19 cellular contexts compared by ENCODE assay signal in genomic region chr1:52427152-52427551, GRCh38. TPM values are rescaled to one million over a fixed set of nuclear protein-coding genes. Genes with fewer than 3 reads are reported as not detected.
DNase-seq lines count a peak whose midpoint lies in the region; ATAC-seq and TF ChIP-seq lines count a peak whose summit lies in the region.
"Had no signal": no experiment of that assay in that cellular context is flagged by ENCODE, and none has a peak within 500 bp of the region (broad histone marks: within the 10 kb centered on the region; RNA-seq: fewer than 3 reads in every experiment).

No MANE protein-coding gene starts in this region.

- peak overlapping the region; percentile 38 for H3K27ac ChIP-seq in DND-41 (ENCODE audit: low read length)
- H3K27ac ChIP-seq in osteoblast (ENCODE audit: low read depth, low read length), result no peak overlapping the region
- H3K27ac ChIP-seq: A549, C4-2B had no signal

- peaks cover 9% of the 10 kb centered on the region for H3K79me2 ChIP-seq in DND-41 (ENCODE audit: insufficient read depth, low read length)
- H3K79me2 ChIP-seq in osteoblast (ENCODE audit: insufficient read depth, low read length), result no peaks in the 10 kb centered on the region

- no peaks in the 10 kb centered on the region for H3K27me3 Mint-ChIP-seq in activated T-cell treated with anti-CD3 and anti-CD28 coated beads, Interleukin-2, amount 50 U/mL, for 72 hours (ENCODE audit: low read depth)
- H3K27me3 Mint-ChIP-seq in activated naive CD8-positive, alpha-beta T cell treated with anti-CD3 and anti-CD28 coated beads for 36 hours, result no peaks in the 10 kb centered on the region

- H3K27me3 ChIP-seq in DND-41 (ENCODE audit: insufficient read depth, low read length, poor library complexity), result no peaks in the 10 kb centered on the region
- no peaks in the 10 kb centered on the region for H3K27me3 ChIP-seq in osteoblast (ENCODE audit: insufficient read depth, low read length)

- no peaks in the 10 kb centered on the region for H4K20me1 ChIP-seq in DND-41 (ENCODE audit: insufficient read depth, low read length)
- H4K20me1 ChIP-seq in osteoblast (ENCODE audit: insufficient read depth, low read length), result no peaks in the 10 kb centered on the region

- no peak for DNase-seq in activated T-cell treated with anti-CD3 and anti-CD28 coated beads, Interleukin-2, amount 50 U/mL, for 72 hours
- DNase-seq in activated T-cell treated with anti-CD3 and anti-CD28 coated beads for 4 hours (no peak), DND-41 (no peak), osteoblast (ENCODE audit: insufficient read length, low spot score, missing footprints) (peak; percentile 19), cerebellar cortex (ENCODE audit: low spot score) (no peak), NCI-H2107 (lab: John Stamatoyannopoulos, UW) (no peak), HEK293T (ENCODE audit: extremely low spot score) (no peak)
- no peak for DNase-seq in activated naive CD8-positive, alpha-beta T cell treated with anti-CD3 and anti-CD28 coated beads for 36 hours
- DNase-seq: Calu3, Karpas-422, NCI-H1105 treated with DMSO at 0.1 percent for 48 hours, NCI-H187 treated with DMSO at 0.1 percent for 48 hours, NCI-H2171, NCI-H446 treated with DMSO at 0.1 percent for 48 hours, NCI-H774 had no signal

- H3K4me3 ChIP-seq in DND-41 (ENCODE audit: low read depth in 1 of 2, low read length in 2 of 2) (no peak overlapping the region), osteoblast (ENCODE audit: insufficient read depth, low read length) (no peak overlapping the region)
- H3K4me3 ChIP-seq: A549 had no signal

- TF ChIP-seq CTCF in DND-41 (IDR thresholded peaks at IDR 0.05; ENCODE audit: borderline replicate concordance, extremely low read depth, low read length, poor library complexity, severe bottlenecking) (no peak), osteoblast (IDR thresholded peaks at IDR 0.05; ENCODE audit: extremely low read depth, low read depth, low read length) (no peak)

- H3K4me3 Mint-ChIP-seq in activated T-cell treated with anti-CD3 and anti-CD28 coated beads, Interleukin-2, amount 50 U/mL, for 72 hours, result no peak overlapping the region
- no peak overlapping the region for H3K4me3 Mint-ChIP-seq in activated naive CD8-positive, alpha-beta T cell treated with anti-CD3 and anti-CD28 coated beads for 36 hours

- H2AFZ ChIP-seq in DND-41 (ENCODE audit: low read depth, low read length) (no peak overlapping the region), osteoblast (ENCODE audit: low read length) (no peak overlapping the region)

- peaks cover 8 to 24% of the 10 kb centered on the region in 2 donors for H3K36me3 Mint-ChIP-seq in activated T-cell treated with anti-CD3 and anti-CD28 coated beads, Interleukin-2, amount 50 U/mL, for 72 hours (ENCODE audit: insufficient read depth in 2 of 2)
- H3K36me3 Mint-ChIP-seq in activated naive CD8-positive, alpha-beta T cell treated with anti-CD3 and anti-CD28 coated beads for 36 hours, result peaks cover 42% of the 10 kb centered on the region

- CTCF ChIA-PET in HEK293T (lab: Yijun Ruan, JAX), result no interaction called here

- H3K9me3 Mint-ChIP-seq in activated T-cell treated with anti-CD3 and anti-CD28 coated beads, Interleukin-2, amount 50 U/mL, for 72 hours, result no peaks in the 10 kb centered on the region
- H3K9me3 Mint-ChIP-seq in activated naive CD8-positive, alpha-beta T cell treated with anti-CD3 and anti-CD28 coated beads for 36 hours, result no peaks in the 10 kb centered on the region

- peaks cover 46% of the 10 kb centered on the region for H3K4me1 ChIP-seq in DND-41 (ENCODE audit: insufficient read depth, low read length)
- peaks cover 28% of the 10 kb centered on the region for H3K4me1 ChIP-seq in osteoblast (ENCODE audit: insufficient read depth, low read length)
- H3K4me1 ChIP-seq: A549 had no signal

- H3K4me2 ChIP-seq in DND-41 (ENCODE audit: insufficient read depth, low read length) (no peak overlapping the region), osteoblast (ENCODE audit: insufficient read depth, low read length) (no peak overlapping the region)
- H3K4me2 ChIP-seq: A549 had no signal

- POLR2A ChIA-PET in HEK293T (lab: Yijun Ruan, JAX), result no interaction called here

- no peak for ATAC-seq in activated T-cell treated with anti-CD3 and anti-CD28 coated beads, Interleukin-2, amount 50 U/mL, for 72 hours (replicated peaks in 1 of 2)
- no peak for ATAC-seq in DND-41 (ENCODE audit: insufficient read depth, low read depth)
- ATAC-seq: A549, Panc1, Right ventricle myocardium inferior had no signal

- H3K9ac ChIP-seq in DND-41 (ENCODE audit: low read depth, low read length), result no peak overlapping the region

- peak overlapping the region; percentile 47 for H3K27ac Mint-ChIP-seq in activated T-cell treated with anti-CD3 and anti-CD28 coated beads, Interleukin-2, amount 50 U/mL, for 72 hours
- peak overlapping the region; percentile 4 for H3K27ac Mint-ChIP-seq in activated naive CD8-positive, alpha-beta T cell treated with anti-CD3 and anti-CD28 coated beads for 36 hours

- H3K36me3 ChIP-seq in DND-41 (ENCODE audit: insufficient read depth, low read length) (peaks cover 48% of the 10 kb centered on the region), osteoblast (ENCODE audit: insufficient read depth, low read length) (peaks cover 12% of the 10 kb centered on the region)

- H3K9me3 ChIP-seq in DND-41 (ENCODE audit: insufficient read depth, low read length, severe bottlenecking) (no peaks in the 10 kb centered on the region), osteoblast (ENCODE audit: low read depth, low read length) (no peaks in the 10 kb centered on the region)
- H3K9me3 ChIP-seq: A549 had no signal

- peaks cover 34% of the 10 kb centered on the region for H3K4me1 Mint-ChIP-seq in activated T-cell treated with anti-CD3 and anti-CD28 coated beads, Interleukin-2, amount 50 U/mL, for 72 hours (ENCODE audit: low read depth)
- H3K4me1 Mint-ChIP-seq in activated naive CD8-positive, alpha-beta T cell treated with anti-CD3 and anti-CD28 coated beads for 36 hours, result peaks cover 35% of the 10 kb centered on the region

TF ChIP-seq in HEK293T, 16 proteins besides CTCF, POLR2A, EP300 and RAD21:
- TF ChIP-seq BHLHE40 (IDR thresholded peaks at IDR 0.05; ENCODE audit: borderline replicate concordance) (no peak), FOXM1 (IDR thresholded peaks at IDR 0.05; ENCODE audit: borderline replicate concordance) (no peak), ZNF384 (IDR thresholded peaks at IDR 0.05) (no peak), NFRKB (IDR thresholded peaks at IDR 0.05) (no peak), L3MBTL2 (conservative IDR thresholded peaks at IDR 0.05) (no peak), FOXA1 (IDR thresholded peaks at IDR 0.05) (no peak), ELF4 (IDR thresholded peaks at IDR 0.05) (no peak), CTBP1 (IDR thresholded peaks at IDR 0.05; ENCODE audit: borderline replicate concordance) (no peak), LEF1 (IDR thresholded peaks at IDR 0.05; ENCODE audit: borderline replicate concordance) (no peak), PKNOX1 (IDR thresholded peaks at IDR 0.05) (no peak), ARNT (IDR thresholded peaks at IDR 0.05) (no peak), HDGF (IDR thresholded peaks at IDR 0.05; ENCODE audit: borderline replicate concordance) (no peak)
TF ChIP-seq in HEK293T: peak in this region for 0.

RNA-seq across cellular contexts. Expression of gene PRPF38A, which starts 22.8 kb away (rescaled TPM):
- 10 to 100 TPM; 80.5 to 91.8 TPM for total RNA-seq in activated T-cell treated with anti-CD3 and anti-CD28 coated beads, Interleukin-2, amount 50 U/mL, for 72 hours
- 100 to 1,000 TPM; 114 to 119 TPM for total RNA-seq in activated naive CD8-positive, alpha-beta T cell treated with anti-CD3 and anti-CD28 coated beads for 36 hours
- 6.2 and 7.7 TPM in 2 replicates for total RNA-seq in osteoblast

RNA-seq across cellular contexts. Expression of gene ORC1, which starts 22.9 kb away (rescaled TPM):
- 10 to 100 TPM; 37.1 to 43.5 TPM for total RNA-seq in activated T-cell treated with anti-CD3 and anti-CD28 coated beads, Interleukin-2, amount 50 U/mL, for 72 hours
- 10 to 100 TPM; 54.3 to 54.4 TPM for total RNA-seq in activated naive CD8-positive, alpha-beta T cell treated with anti-CD3 and anti-CD28 coated beads for 36 hours
- total RNA-seq in osteoblast, result 0.72 and 1.2 TPM in 2 replicates

Comparison
In these comparisons a context has a peak if more than half of its experiments do, and no peak if none do; other contexts are left out.
1. RNA of gene ORC1, which starts 22.9 kb away (total RNA-seq): 54.3 to 54.4 TPM in activated naive CD8-positive, alpha-beta T cell treated with anti-CD3 and anti-CD28 coated beads for 36 hours and 37.1 to 43.5 TPM in activated T-cell treated with anti-CD3 and anti-CD28 coated beads, Interleukin-2, amount 50 U/mL, for 72 hours; 0.72 to 1.2 TPM in osteoblast; every median in the first group is over 10 times any median in the second.